Comparison of ENCODE assay signal across 16 cellular contexts in genomic region chr22:43442386-43443060, GRCh38. TPM values are rescaled to one million over a fixed set of nuclear protein-coding genes. Genes with fewer than 3 reads are reported as not detected.
"Had no signal": no experiment of that assay in that cellular context is flagged by ENCODE, and none has a peak within 500 bp of the region (broad histone marks: within the 10 kb centered on the region; RNA-seq: fewer than 3 reads in every experiment).

No MANE protein-coding gene starts in this region.

- H3K36me3 ChIP-seq: right atrium auricular region had no signal

- DNase-seq: activated CD4-positive, alpha-beta T cell treated with anti-CD3 and anti-CD28 coated beads for 48 hours; activated CD8-positive, alpha-beta T cell treated with anti-CD3 and anti-CD28 coated beads for 36 hours; activated gamma-delta T cell treated with Interleukin-2 at 50 U/mL for 16 hours; activated T-cell treated with anti-CD3 and anti-CD28 coated beads, Interleukin-2, amount 50 U/mL, for 4 hours; amniotic stem cell; body of pancreas; effector memory CD4-positive, alpha-beta T cell; foreskin melanocyte; left colon; naive B cell; nucleus accumbens; T-helper 17 cell; testis had no signal

- H3K4me2 ChIP-seq: smooth muscle cell had no signal

- H3K27me3 ChIP-seq: body of pancreas, right atrium auricular region, testis had no signal

- H3K4me3 ChIP-seq: body of pancreas, lung, right atrium auricular region, smooth muscle cell, testis had no signal

- H3K4me1 ChIP-seq: body of pancreas, right atrium auricular region, testis had no signal

- H3K27ac ChIP-seq: body of pancreas, right atrium auricular region, testis had no signal

- ATAC-seq: activated CD8-positive, alpha-beta T cell treated with anti-CD3 and anti-CD28 coated beads for 36 hours; activated T-cell treated with anti-CD3 and anti-CD28 coated beads, Interleukin-2, amount 50 U/mL, for 4 hours; body of pancreas; left colon; T-helper 17 cell had no signal

- H3K9me3 ChIP-seq: body of pancreas, right atrium auricular region, testis had no signal

RNA-seq across cellular contexts. Expression of gene MPPED1, which starts 30.7 kb away (rescaled TPM):
- total RNA-seq: activated CD8-positive, alpha-beta T cell treated with anti-CD3 and anti-CD28 coated beads for 36 hours; activated T-cell treated with anti-CD3 and anti-CD28 coated beads, Interleukin-2, amount 50 U/mL, for 4 hours; body of pancreas; left colon; right atrium auricular region; smooth muscle cell; T-helper 17 cell had no signal
- polyA plus RNA-seq: smooth muscle cell had no signal
